Comparison of ENCODE assay signal across 10 cellular contexts in genomic region chr5:72092074-72092473, GRCh38.
"Had no signal": no experiment of that assay in that cellular context is flagged by ENCODE, and none has a peak within 500 bp of the region (broad histone marks: within the 10 kb centered on the region; RNA-seq: fewer than 3 reads in every experiment).

No MANE protein-coding gene starts in this region.

- H3K36me3 ChIP-seq: HAP-1 had no signal

- H3K4me1 ChIP-seq: HAP-1 had no signal

- H3K4me3 ChIP-seq: GM23248, HAP-1 had no signal

- H3K9ac ChIP-seq: GM23248, KMS-11 had no signal

- ATAC-seq: HCT116 had no signal

- H2AFZ ChIP-seq: GM23248 had no signal

- DNase-seq: GM23248, GOT3, H7, HFFc6, Karpas-422, KBM-7 had no signal

- H3K27ac ChIP-seq: GM23248, HL-60, KMS-11 had no signal

- H3K4me2 ChIP-seq: KMS-11 had no signal

- H3K9me3 ChIP-seq: HAP-1 had no signal
